17 cellular contexts compared by ENCODE assay signal in genomic region chr4:99593781-99594636, GRCh38. TPM values are rescaled to one million over a fixed set of nuclear protein-coding genes. Genes with fewer than 3 reads are reported as not detected.
DNase-seq lines count a peak whose midpoint lies in the region; ATAC-seq and TF ChIP-seq lines count a peak whose summit lies in the region.
"Had no signal": no experiment of that assay in that cellular context is flagged by ENCODE, and none has a peak within 500 bp of the region (broad histone marks: within the 10 kb centered on the region; RNA-seq: fewer than 3 reads in every experiment).

No MANE protein-coding gene starts in this region.

- no peak overlapping the region for H4K91ac ChIP-seq in H9 (ENCODE audit: insufficient read length, low read depth, low read length)

- H2BK5ac ChIP-seq in H9 (ENCODE audit: insufficient read length, low read length), result no peak overlapping the region

- TF ChIP-seq EP300 in tibial nerve (IDR thresholded peaks at IDR 0.05), result no peak

- no peaks in the 10 kb centered on the region for H3K79me2 ChIP-seq in H9 (ENCODE audit: insufficient read depth, low read length)

- no peaks in the 10 kb centered on the region for H3K4me1 Mint-ChIP-seq in H9
- H3K4me1 Mint-ChIP-seq: activated naive CD4-positive, alpha-beta T cell treated with anti-CD3 and anti-CD28 coated beads, Interleukin-2, amount 10 ng/mL, durations not matched to agents 7 days and 5 days; naive thymus-derived CD8-positive, alpha-beta T cell had no signal

- H3K27ac ChIP-seq in H9 (ENCODE audit: insufficient read length, low read depth, low read length) (no peak overlapping the region), A673 (ENCODE audit: low read depth, low read length, poor library complexity, severe bottlenecking) (no peak overlapping the region), tibial nerve (no peak overlapping the region)
- H3K27ac ChIP-seq: body of pancreas, testis had no signal

- no peak overlapping the region for H3K4me3 Mint-ChIP-seq in H9
- H3K4me3 Mint-ChIP-seq: activated naive CD4-positive, alpha-beta T cell treated with anti-CD3 and anti-CD28 coated beads, Interleukin-2, amount 10 ng/mL, durations not matched to agents 7 days and 5 days; naive thymus-derived CD8-positive, alpha-beta T cell; T-helper 1 cell treated with Interleukin-12 subunit alpha and Interleukin-12 subunit beta and Interleukin-4 antibody, amounts not matched to agents 30 μg/mL and 1 μg/mL, for 36 hours had no signal

- no CpG with 5 or more reads among the region's 4 CpGs for WGBS in H9 (ENCODE audit: extremely low coverage, insufficient read length, low lambda C conversion rate)
- 55 to 56% methylated on average over 4 of the region's 4 CpGs for WGBS in tibial nerve, 2 donors

- H2AFZ ChIP-seq in H9 (ENCODE audit: low read length), result no peak overlapping the region

- H3K4ac ChIP-seq in H9 (ENCODE audit: low read depth, low read length), result no peak overlapping the region

- TF ChIP-seq CTCF in H9 (conservative IDR thresholded peaks at IDR 0.05) (no peak), A673 (conservative IDR thresholded peaks at IDR 0.05; ENCODE audit: low read depth, low read length) (no peak), tibial nerve (IDR thresholded peaks at IDR 0.05) (no peak)

- no peak overlapping the region for H3K4me3 ChIP-seq in A673 (ENCODE audit: low read depth, low read length, poor library complexity, severe bottlenecking)
- H3K4me3 ChIP-seq in tibial nerve, result no peak overlapping the region
- H3K4me3 ChIP-seq: body of pancreas, MG63, testis had no signal

- H3K36me3 Mint-ChIP-seq in H9 (ENCODE audit: insufficient read depth in 1 of 3, low read depth in 3 of 3), result no peaks in the 10 kb centered on the region
- H3K36me3 Mint-ChIP-seq: activated naive CD4-positive, alpha-beta T cell treated with anti-CD3 and anti-CD28 coated beads, Interleukin-2, amount 10 ng/mL, durations not matched to agents 7 days and 5 days; naive thymus-derived CD8-positive, alpha-beta T cell had no signal

- CTCF ChIA-PET in A673 (lab: Charles Lee), result no interaction called here

- H3K27ac Mint-ChIP-seq in H9, result no peak overlapping the region
- H3K27ac Mint-ChIP-seq: activated naive CD4-positive, alpha-beta T cell treated with anti-CD3 and anti-CD28 coated beads, Interleukin-2, amount 10 ng/mL, durations not matched to agents 7 days and 5 days; naive thymus-derived CD8-positive, alpha-beta T cell; T-helper 1 cell treated with Interleukin-12 subunit alpha and Interleukin-12 subunit beta and Interleukin-4 antibody, amounts not matched to agents 30 μg/mL and 1 μg/mL, for 36 hours had no signal

- H2BK12ac ChIP-seq in H9 (ENCODE audit: insufficient read length, low read depth, low read length), result no peak overlapping the region

- no peaks in the 10 kb centered on the region for H3K79me1 ChIP-seq in H9 (ENCODE audit: insufficient read depth, low read depth, low read length, poor library complexity, severe bottlenecking)

- H2AK5ac ChIP-seq in H9 (ENCODE audit: insufficient read length, low read length), result no peak overlapping the region

- H3K23ac ChIP-seq in H9 (ENCODE audit: insufficient read length, low read depth, low read length), result no peak overlapping the region

- no peaks in the 10 kb centered on the region for H3K4me1 ChIP-seq in H9 (ENCODE audit: insufficient read depth, low read length)
- no peaks in the 10 kb centered on the region for H3K4me1 ChIP-seq in A673 (ENCODE audit: insufficient read depth, low read length, poor library complexity, severe bottlenecking)
- peaks cover 0 to 3% (median 0%) of the 10 kb centered on the region in 4 donors for H3K4me1 ChIP-seq in tibial nerve
- H3K4me1 ChIP-seq: testis had no signal

- H3T11ph ChIP-seq in H9 (ENCODE audit: low read length), result no peak overlapping the region

- no peak overlapping the region for H3K4me2 ChIP-seq in H9 (ENCODE audit: insufficient read depth, insufficient read length, low read length)

- BruUV-seq in A673 (replicated peaks; lab: Mats Ljungman, UMichigan), result no TSS peak

- intact Hi-C loops in A673 (cut with micrococcal nuclease; ENCODE audit: unreplicated experiment), result no loop called here

- H2BK20ac ChIP-seq in H9 (ENCODE audit: low read depth, low read length, poor library complexity, severe bottlenecking), result no peak overlapping the region

- H3K23me2 ChIP-seq in H9 (ENCODE audit: insufficient read length, low read depth, low read length, poor library complexity, severe bottlenecking), result no peaks in the 10 kb centered on the region

- no peaks in the 10 kb centered on the region for H3K9me3 ChIP-seq in H9 (ENCODE audit: control insufficient read depth, low read depth, low read length)
- no peaks in the 10 kb centered on the region for H3K9me3 ChIP-seq in A673 (ENCODE audit: low read depth, low read length, poor library complexity, severe bottlenecking)
- H3K9me3 ChIP-seq in tibial nerve, result no peaks in the 10 kb centered on the region
- H3K9me3 ChIP-seq: body of pancreas, MG63, testis had no signal

- no peak overlapping the region for H3K56ac ChIP-seq in H9 (ENCODE audit: insufficient read length, low read depth, low read length)

- no peak overlapping the region for H3K14ac ChIP-seq in H9 (ENCODE audit: insufficient read depth, low read length)

- H3K36me3 ChIP-seq in A673 (ENCODE audit: insufficient read depth, low read length, poor library complexity, severe bottlenecking) (no peaks in the 10 kb centered on the region), tibial nerve (no peaks in the 10 kb centered on the region)
- H3K36me3 ChIP-seq: MG63 had no signal

- H3K9ac ChIP-seq in H9 (ENCODE audit: extremely low read depth, insufficient read length, low read length), result no peak overlapping the region

- H2BK120ac ChIP-seq in H9 (ENCODE audit: low read depth, low read length, poor library complexity, severe bottlenecking), result no peak overlapping the region

- TF ChIP-seq POLR2A in tibial nerve (IDR thresholded peaks at IDR 0.05), result no peak

- DNase-seq in putamen (ENCODE audit: low spot score) (peak; percentile 15), H9 (no peak), A673 (ENCODE audit: low spot score) (no peak), tibial nerve (ENCODE audit: low spot score in 2 of 2) (no peak)
- DNase-seq: activated CD4-positive, alpha-beta T cell treated with anti-CD3 and anti-CD28 coated beads for 1 hour; activated naive CD4-positive, alpha-beta T cell treated with anti-CD3 and anti-CD28 coated beads, Interleukin-2, amount 10 ng/mL, durations not matched to agents 7 days and 5 days; body of pancreas; C1 segment of cervical spinal cord; effector memory CD4-positive, alpha-beta T cell; MG63; naive thymus-derived CD8-positive, alpha-beta T cell; testis had no signal

- POLR2A ChIA-PET in A673 (lab: Charles Lee; ENCODE audit: low non-redundant PET), result no interaction called here

- no peaks in the 10 kb centered on the region for H3K9me3 Mint-ChIP-seq in H9
- H3K9me3 Mint-ChIP-seq: activated naive CD4-positive, alpha-beta T cell treated with anti-CD3 and anti-CD28 coated beads, Interleukin-2, amount 10 ng/mL, durations not matched to agents 7 days and 5 days; naive thymus-derived CD8-positive, alpha-beta T cell; T-helper 1 cell treated with Interleukin-12 subunit alpha and Interleukin-12 subunit beta and Interleukin-4 antibody, amounts not matched to agents 30 μg/mL and 1 μg/mL, for 36 hours had no signal

- no peak overlapping the region for H4K5ac ChIP-seq in H9 (ENCODE audit: insufficient read length, low read depth, low read length)

- H3K27me3 Mint-ChIP-seq in H9 (ENCODE audit: low read depth), result no peaks in the 10 kb centered on the region
- H3K27me3 Mint-ChIP-seq: activated naive CD4-positive, alpha-beta T cell treated with anti-CD3 and anti-CD28 coated beads, Interleukin-2, amount 10 ng/mL, durations not matched to agents 7 days and 5 days had no signal

- no peaks in the 10 kb centered on the region for H4K20me1 ChIP-seq in H9 (ENCODE audit: control insufficient read depth, insufficient read depth, insufficient read length)

- H3K18ac ChIP-seq in H9 (ENCODE audit: insufficient read length, low read depth, low read length), result no peak overlapping the region

- H2BK15ac ChIP-seq in H9 (ENCODE audit: low read depth, low read length), result no peak overlapping the region

- H3K27me3 ChIP-seq in H9 (ENCODE audit: insufficient read depth, low read length), result no peaks in the 10 kb centered on the region
- H3K27me3 ChIP-seq in A673 (replicated peaks; ENCODE audit: insufficient read depth, low read depth, low read length, poor library complexity), result peaks cover 8% of the 10 kb centered on the region
- no peaks in the 10 kb centered on the region for H3K27me3 ChIP-seq in tibial nerve
- H3K27me3 ChIP-seq: body of pancreas, MG63, testis had no signal

- H4K8ac ChIP-seq in H9 (replicated peaks; ENCODE audit: insufficient read length, low read depth, low read length), result no peak overlapping the region

- ATAC-seq in GM19025 (IDR thresholded peaks at IDR 0.05; ENCODE audit: low read depth, unreplicated experiment), result peak; percentile 77
- peak; percentile 74 for ATAC-seq in HG02610 (IDR thresholded peaks at IDR 0.05; ENCODE audit: unreplicated experiment)
- peak; percentile 82 for ATAC-seq in HG03354 (IDR thresholded peaks at IDR 0.05; ENCODE audit: poor library complexity, severe bottlenecking, unreplicated experiment)
- ATAC-seq: body of pancreas; naive thymus-derived CD8-positive, alpha-beta T cell had no signal

RNA-seq across cellular contexts. Expression of gene MTTP, which starts 19.4 kb away (rescaled TPM):
- total RNA-seq in H9 (2021) (0.46 and 0.64 TPM in 2 replicates), A673 (2021) (not detected in 2 replicates), tibial nerve (under 1 TPM in 2 of 4 donors, not detected in 2; 0.22 to 0.59 TPM)
- total RNA-seq: body of pancreas, renal cortical epithelial cell had no signal

RNA-seq across cellular contexts. Expression of gene TRMT10A, which starts 30.2 kb away (rescaled TPM):
- total RNA-seq in H9 (2021) (4.6 and 5.9 TPM in 2 replicates), A673 (2021) (2.4 and 4.6 TPM in 2 replicates), tibial nerve (10 to 100 TPM in 1 of 4 donors, 1 to 10 TPM in 3; 1.8 to 15.1 (median 4.4) TPM)
